Comparison of ENCODE assay signal across 1 cellular context in the genomic region with DNA sequence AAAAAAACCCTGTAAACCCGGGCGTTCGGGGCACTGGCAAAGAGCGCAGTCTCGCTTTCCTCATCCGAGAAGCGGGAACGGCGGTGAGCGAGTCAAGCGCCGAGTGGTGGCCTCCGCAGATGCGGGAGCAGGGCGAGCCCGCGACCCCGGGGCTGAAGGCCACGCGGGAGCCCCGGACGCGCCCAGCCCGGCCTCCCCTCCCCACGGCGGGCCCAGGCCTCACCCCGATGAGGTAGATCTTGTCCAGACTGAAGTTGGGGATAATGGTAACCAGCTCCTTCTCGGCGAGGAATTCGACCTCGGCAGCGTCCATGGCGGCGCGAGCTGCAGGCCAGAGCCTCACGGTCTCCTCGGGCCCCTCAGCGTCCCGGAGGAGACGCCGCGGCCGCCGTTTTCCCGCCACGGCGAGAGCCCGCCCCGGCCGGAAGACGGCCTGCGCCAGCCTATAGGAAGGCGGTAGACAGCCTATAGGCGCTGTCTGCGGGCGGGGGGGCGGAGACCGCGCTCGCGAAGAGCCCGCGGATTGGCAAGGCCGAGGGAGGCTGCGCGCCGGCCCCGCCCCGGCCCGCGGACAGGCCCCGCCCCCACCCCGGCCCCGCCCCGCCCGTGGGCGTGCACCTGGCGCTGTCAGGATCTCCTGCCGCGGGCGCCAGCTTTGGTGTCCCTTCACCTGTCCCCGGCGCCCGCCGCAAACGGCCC.
TF ChIP-seq lines count a peak whose summit lies in the region.

A gene (minus strand): TSS at position 369 of the 699 bp plus-strand sequence. CDS start 56 bp downstream, at position 313.

TF ChIP-seq in SK-N-SH treated with all-trans-retinoic acid at 6 μM for 48 hours, 23 proteins besides CTCF, POLR2A, EP300 and RAD21 (continued from another document):
- no peak for TF ChIP-seq ZC3H10 (CRISPR knock-in tag; IDR thresholded peaks at IDR 0.05)
